Comparison of ENCODE assay signal across 1 cellular context in genomic region chr2:45841752-45842407, GRCh38.
TF ChIP-seq lines count a peak whose summit lies in the region.

No MANE protein-coding gene starts in this region.

TF ChIP-seq in SK-N-SH treated with all-trans-retinoic acid at 6 μM for 48 hours, 23 proteins besides CTCF, POLR2A, EP300 and RAD21 (continued from another document):
- TF ChIP-seq PATZ1 (CRISPR knock-in tag; IDR thresholded peaks at IDR 0.05; ENCODE audit: borderline replicate concordance) (no peak), ZNF70 (CRISPR knock-in tag; IDR thresholded peaks at IDR 0.05) (no peak), ZFP3 (CRISPR knock-in tag; IDR thresholded peaks at IDR 0.05) (no peak), ARNTL (CRISPR knock-in tag; IDR thresholded peaks at IDR 0.05; ENCODE audit: borderline replicate concordance, low read depth) (no peak), TCF4 (CRISPR knock-in tag; IDR thresholded peaks at IDR 0.05; ENCODE audit: borderline replicate concordance) (no peak), ZNF565 (CRISPR knock-in tag; conservative IDR thresholded peaks at IDR 0.05; ENCODE audit: low read depth) (no peak), ZNF8 (CRISPR knock-in tag; IDR thresholded peaks at IDR 0.05) (no peak), RARB (CRISPR knock-in tag; IDR thresholded peaks at IDR 0.05) (no peak), BACH2 (CRISPR knock-in tag; IDR thresholded peaks at IDR 0.05; ENCODE audit: borderline replicate concordance) (no peak), POU6F1 (CRISPR knock-in tag; IDR thresholded peaks at IDR 0.05; ENCODE audit: borderline replicate concordance, low read depth) (no peak), PPARA (CRISPR knock-in tag; IDR thresholded peaks at IDR 0.05; ENCODE audit: borderline replicate concordance) (no peak), GLIS3 (CRISPR knock-in tag; IDR thresholded peaks at IDR 0.05) (no peak), CSDC2 (CRISPR knock-in tag; IDR thresholded peaks at IDR 0.05) (no peak)
